Comparison of ENCODE assay signal across 9 cellular contexts in the genomic region with DNA sequence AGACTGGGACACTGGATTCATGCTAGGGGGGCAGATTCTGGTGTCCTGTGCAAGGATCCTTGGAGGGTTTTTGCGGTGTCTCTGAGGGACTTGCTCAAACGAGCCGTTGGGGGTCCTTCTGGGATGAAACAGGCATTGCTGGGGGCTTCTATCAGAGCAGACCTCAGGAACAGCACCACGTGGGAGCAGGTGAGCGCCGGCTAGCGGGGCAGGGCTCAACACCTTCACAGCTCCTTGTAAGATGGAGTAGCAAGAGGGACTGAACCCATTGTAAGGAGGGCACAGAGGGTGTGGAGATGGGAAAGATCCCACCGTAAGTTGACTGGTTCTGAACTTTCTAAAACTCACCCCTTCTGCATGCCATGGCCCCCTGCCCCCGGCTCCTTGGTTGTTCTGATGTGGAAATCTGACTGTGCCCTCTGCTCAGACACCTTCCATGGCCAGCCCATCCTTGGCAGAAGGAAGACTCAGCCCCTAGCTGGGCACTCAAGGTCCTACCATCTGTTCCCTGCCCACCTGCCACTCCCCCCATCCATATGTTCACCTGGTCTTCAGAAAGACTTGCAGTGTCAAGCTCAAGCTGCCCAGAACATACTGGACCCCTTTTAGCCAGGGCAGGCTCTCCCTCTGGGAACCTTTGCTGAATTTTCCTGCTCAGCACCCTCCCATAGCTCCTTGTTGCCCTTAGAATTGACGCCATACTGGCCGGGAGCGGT. TPM values are rescaled to one million over a fixed set of nuclear protein-coding genes. Genes with fewer than 3 reads are reported as not detected.
A peak's percentile ranks its signal among the peaks of the same experiment; 100 is the strongest.
DNase-seq lines count a peak whose midpoint lies in the region; ATAC-seq and TF ChIP-seq lines count a peak whose summit lies in the region.
"Had no signal": no experiment of that assay in that cellular context is flagged by ENCODE, and none has a peak within 500 bp of the region (broad histone marks: within the 10 kb centered on the region; RNA-seq: fewer than 3 reads in every experiment).

No MANE protein-coding gene starts in this region.

- ATAC-seq in CD4-positive, CD25-positive, alpha-beta regulatory T cell (ENCODE audit: low read depth in 2 of 2) = no peak
- ATAC-seq in GM21786 (IDR thresholded peaks at IDR 0.05; ENCODE audit: unreplicated experiment) = no peak
- ATAC-seq in HG03159 (IDR thresholded peaks at IDR 0.05; ENCODE audit: unreplicated experiment) = no peak
- ATAC-seq in omental fat pad (ENCODE audit: low FRiP score) = no peak

- no peak for TF ChIP-seq POLR2A in NB4 (IDR thresholded peaks at IDR 0.05; ENCODE audit: extremely low read depth, insufficient read length)

- TF ChIP-seq EP300 in neural cell (conservative IDR thresholded peaks at IDR 0.05; ENCODE audit: poor library complexity, severe bottlenecking) = no peak

- TF ChIP-seq RAD21 in neural cell (conservative IDR thresholded peaks at IDR 0.05) = no peak

- H3K79me2 ChIP-seq in neural cell (replicated peaks; ENCODE audit: insufficient read depth, low read length) = peaks cover 5% of the 10 kb centered on the region

- peak overlapping the region; percentile 80 to 97 (median 86) for H3K4me3 Mint-ChIP-seq in CD4-positive, CD25-positive, alpha-beta regulatory T cell

- peaks cover 23% of the 10 kb centered on the region for H3K4me1 ChIP-seq in CD4-positive, CD25-positive, alpha-beta regulatory T cell (ENCODE audit: control insufficient read depth, insufficient read depth, low read length, poor library complexity, severe bottlenecking)

- H3K9me3 ChIP-seq in CD4-positive, CD25-positive, alpha-beta regulatory T cell (ENCODE audit: control insufficient read depth in 2 of 2, low read length in 2 of 2) = no peaks in the 10 kb centered on the region
- H3K9me3 ChIP-seq in neural cell (ENCODE audit: low read length) = no peaks in the 10 kb centered on the region

- DNase-seq in CD4-positive, CD25-positive, alpha-beta regulatory T cell = no peak
- DNase-seq in NB4 (ENCODE audit: low read depth) (no peak), coronary artery (ENCODE audit: low spot score) (no peak), middle frontal gyrus (ENCODE audit: extremely low spot score, low spot score) (no peak), omental fat pad (ENCODE audit: low spot score) (no peak)
- DNase-seq: occipital lobe had no signal

- H3K36me3 Mint-ChIP-seq in CD4-positive, CD25-positive, alpha-beta regulatory T cell = no peaks in the 10 kb centered on the region

- no peak for TF ChIP-seq CTCF in NB4 (IDR thresholded peaks at IDR 0.05; ENCODE audit: low read depth, low read length)
- TF ChIP-seq CTCF in coronary artery (IDR thresholded peaks at IDR 0.05) = no peak
- no peak for TF ChIP-seq CTCF in neural cell (IDR thresholded peaks at IDR 0.05; ENCODE audit: poor library complexity, severe bottlenecking)
- TF ChIP-seq CTCF in omental fat pad (IDR thresholded peaks at IDR 0.05) = no peak

- no peak overlapping the region for H2AFZ ChIP-seq in neural cell (ENCODE audit: low read depth, low read length)

- H3K4me3 ChIP-seq in CD4-positive, CD25-positive, alpha-beta regulatory T cell (ENCODE audit: low read depth, low read length) = no peak overlapping the region
- peak overlapping the region; percentile 53 for H3K4me3 ChIP-seq in NB4 (ENCODE audit: low read depth, low read length)
- peak overlapping the region; percentile 84 for H3K4me3 ChIP-seq in coronary artery
- H3K4me3 ChIP-seq in neural cell (ENCODE audit: low read length) = peak overlapping the region; percentile 80

- no peak overlapping the region for H3K27ac ChIP-seq in CD4-positive, CD25-positive, alpha-beta regulatory T cell (ENCODE audit: insufficient read depth, low read length, poor library complexity, severe bottlenecking)
- H3K27ac ChIP-seq in coronary artery (peak overlapping the region in 1 of 2 donors; percentile 97), neural cell (ENCODE audit: low read length) (no peak overlapping the region)

- H3K27me3 ChIP-seq in CD4-positive, CD25-positive, alpha-beta regulatory T cell (ENCODE audit: control insufficient read depth, insufficient read depth, low read length) = no peaks in the 10 kb centered on the region
- H3K27me3 ChIP-seq in neural cell (ENCODE audit: insufficient read depth, low read depth, low read length) = no peaks in the 10 kb centered on the region

- peaks cover 4 to 25% (median 14%) of the 10 kb centered on the region in 4 donors for H3K4me1 Mint-ChIP-seq in CD4-positive, CD25-positive, alpha-beta regulatory T cell

- no peaks in the 10 kb centered on the region for H3K27me3 Mint-ChIP-seq in CD4-positive, CD25-positive, alpha-beta regulatory T cell

- H3K36me3 ChIP-seq in CD4-positive, CD25-positive, alpha-beta regulatory T cell (ENCODE audit: control insufficient read depth, insufficient read depth, low read length) = no peaks in the 10 kb centered on the region
- no peaks in the 10 kb centered on the region for H3K36me3 ChIP-seq in neural cell (ENCODE audit: insufficient read depth, low read length)

- peak overlapping the region in 2 of 3 donors; percentile 88 to 90 for H3K27ac Mint-ChIP-seq in CD4-positive, CD25-positive, alpha-beta regulatory T cell

- no peaks in the 10 kb centered on the region for H3K9me2 ChIP-seq in neural cell (ENCODE audit: insufficient read depth, low read length)

- H3K9me3 Mint-ChIP-seq in CD4-positive, CD25-positive, alpha-beta regulatory T cell = no peaks in the 10 kb centered on the region

- no peaks in the 10 kb centered on the region for H3F3A ChIP-seq in neural cell (ENCODE audit: insufficient read depth, low read length, poor library complexity, severe bottlenecking)

- H3K4me2 ChIP-seq in neural cell (ENCODE audit: low read length) = peak overlapping the region; percentile 61

- H4K20me1 ChIP-seq in neural cell (ENCODE audit: insufficient read depth) = no peaks in the 10 kb centered on the region

- H3K9ac ChIP-seq in neural cell (ENCODE audit: low read length) = peak overlapping the region; percentile 82

TF ChIP-seq in neural cell, 6 proteins besides CTCF, POLR2A, EP300 and RAD21:
- no peak for TF ChIP-seq TAF1 (IDR thresholded peaks at IDR 0.05; ENCODE audit: low read depth)
- no peak for TF ChIP-seq MXI1 (conservative IDR thresholded peaks at IDR 0.05; ENCODE audit: poor library complexity, severe bottlenecking)
- TF ChIP-seq, protein P1, sequence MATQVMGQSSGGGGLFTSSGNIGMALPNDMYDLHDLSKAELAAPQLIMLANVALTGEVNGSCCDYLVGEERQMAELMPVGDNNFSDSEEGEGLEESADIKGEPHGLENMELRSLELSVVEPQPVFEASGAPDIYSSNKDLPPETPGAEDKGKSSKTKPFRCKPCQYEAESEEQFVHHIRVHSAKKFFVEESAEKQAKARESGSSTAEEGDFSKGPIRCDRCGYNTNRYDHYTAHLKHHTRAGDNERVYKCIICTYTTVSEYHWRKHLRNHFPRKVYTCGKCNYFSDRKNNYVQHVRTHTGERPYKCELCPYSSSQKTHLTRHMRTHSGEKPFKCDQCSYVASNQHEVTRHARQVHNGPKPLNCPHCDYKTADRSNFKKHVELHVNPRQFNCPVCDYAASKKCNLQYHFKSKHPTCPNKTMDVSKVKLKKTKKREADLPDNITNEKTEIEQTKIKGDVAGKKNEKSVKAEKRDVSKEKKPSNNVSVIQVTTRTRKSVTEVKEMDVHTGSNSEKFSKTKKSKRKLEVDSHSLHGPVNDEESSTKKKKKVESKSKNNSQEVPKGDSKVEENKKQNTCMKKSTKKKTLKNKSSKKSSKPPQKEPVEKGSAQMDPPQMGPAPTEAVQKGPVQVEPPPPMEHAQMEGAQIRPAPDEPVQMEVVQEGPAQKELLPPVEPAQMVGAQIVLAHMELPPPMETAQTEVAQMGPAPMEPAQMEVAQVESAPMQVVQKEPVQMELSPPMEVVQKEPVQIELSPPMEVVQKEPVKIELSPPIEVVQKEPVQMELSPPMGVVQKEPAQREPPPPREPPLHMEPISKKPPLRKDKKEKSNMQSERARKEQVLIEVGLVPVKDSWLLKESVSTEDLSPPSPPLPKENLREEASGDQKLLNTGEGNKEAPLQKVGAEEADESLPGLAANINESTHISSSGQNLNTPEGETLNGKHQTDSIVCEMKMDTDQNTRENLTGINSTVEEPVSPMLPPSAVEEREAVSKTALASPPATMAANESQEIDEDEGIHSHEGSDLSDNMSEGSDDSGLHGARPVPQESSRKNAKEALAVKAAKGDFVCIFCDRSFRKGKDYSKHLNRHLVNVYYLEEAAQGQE (IDR thresholded peaks at IDR 0.05; ENCODE audit: borderline replicate concordance) = no peak
- no peak for TF ChIP-seq POLR2AphosphoS5 (IDR thresholded peaks at IDR 0.05)
- no peak for TF ChIP-seq EZH2 (IDR thresholded peaks at IDR 0.05; ENCODE audit: borderline replicate concordance, insufficient read depth, low read length, poor library complexity, severe bottlenecking)
- no peak for TF ChIP-seq SMC3 (conservative IDR thresholded peaks at IDR 0.05; ENCODE audit: poor library complexity)
TF ChIP-seq in neural cell: peak in this region for 0.

RNA-seq across cellular contexts. Expression of gene SLC27A1, which starts 1.2 kb away (rescaled TPM):
- 4.6 TPM for total RNA-seq in CD4-positive, CD25-positive, alpha-beta regulatory T cell
- polyA plus RNA-seq in CD4-positive, CD25-positive, alpha-beta regulatory T cell = 1 to 10 TPM; 3.9 to 5.2 (median 4.1) TPM
- polyA plus RNA-seq in neural cell = 22.0 and 27.0 TPM in 2 replicates
- 12.0 and 12.4 TPM in 2 replicates for polyA minus RNA-seq in neural cell
- 10 to 100 TPM; 26.6 to 52.8 (median 40.4) TPM for total RNA-seq in omental fat pad

RNA-seq across cellular contexts. Expression of gene NXNL1, which starts 10.8 kb away (rescaled TPM):
- not detected for total RNA-seq in CD4-positive, CD25-positive, alpha-beta regulatory T cell
- polyA plus RNA-seq in CD4-positive, CD25-positive, alpha-beta regulatory T cell = not detected
- not detected in 2 replicates for polyA plus RNA-seq in neural cell
- polyA minus RNA-seq in neural cell = not detected in 2 replicates
- total RNA-seq in omental fat pad = not detected
- total RNA-seq: occipital lobe had no signal

RNA-seq across cellular contexts. Expression of gene TMEM221, which starts 23.1 kb away (rescaled TPM):
- not detected for total RNA-seq in CD4-positive, CD25-positive, alpha-beta regulatory T cell
- under 1 TPM in 1 of 4 donors, not detected in 3; 0.16 TPM for polyA plus RNA-seq in CD4-positive, CD25-positive, alpha-beta regulatory T cell
- not detected in 2 replicates for polyA plus RNA-seq in neural cell
- not detected in 2 replicates for polyA minus RNA-seq in neural cell
- total RNA-seq in omental fat pad = 1 to 10 TPM in 1 of 4 donors, under 1 TPM in 2, not detected in 1; 0.38 to 1.9 (median 0.46) TPM

RNA-seq across cellular contexts. Expression of gene PGLS, which starts 39.9 kb away (rescaled TPM):
- total RNA-seq in CD4-positive, CD25-positive, alpha-beta regulatory T cell = 49.9 TPM
- polyA plus RNA-seq in CD4-positive, CD25-positive, alpha-beta regulatory T cell = 10 to 100 TPM; 60.5 to 76.0 (median 63.8) TPM
- 78.2 and 92.7 TPM in 2 replicates for polyA plus RNA-seq in neural cell
- polyA minus RNA-seq in neural cell = 44.1 and 51.7 TPM in 2 replicates
- 10 to 100 TPM; 57.8 to 92.5 (median 69.0) TPM for total RNA-seq in omental fat pad

RNA-seq across cellular contexts. Expression of gene MVB12A, which starts 51.7 kb away (rescaled TPM):
- total RNA-seq in CD4-positive, CD25-positive, alpha-beta regulatory T cell = 26.7 TPM
- polyA plus RNA-seq in CD4-positive, CD25-positive, alpha-beta regulatory T cell = 10 to 100 TPM; 30.1 to 48.6 (median 38.4) TPM
- 43.8 and 48.6 TPM in 2 replicates for polyA plus RNA-seq in neural cell
- 19.7 and 27.0 TPM in 2 replicates for polyA minus RNA-seq in neural cell
- 10 to 100 TPM; 34.1 to 65.0 (median 45.9) TPM for total RNA-seq in omental fat pad
